ENCODE assay signal across 8 cellular contexts in genomic region chr17:15828727-15829314, GRCh38.
A peak's percentile ranks its signal among the peaks of the same experiment; 100 is the strongest.
DNase-seq lines count a peak whose midpoint lies in the region; ATAC-seq and TF ChIP-seq lines count a peak whose summit lies in the region.
"Not testable (repeated sequence)": the region's sequence is repeated elsewhere in the genome, so short reads cannot be mapped to it uniquely, and the experiment has no call there.

No MANE protein-coding gene starts in this region.

- not testable (repeated sequence) for H3F3A ChIP-seq in GM23338 (replicated peaks; ENCODE audit: low read depth)

- H3K4me1 ChIP-seq in GM23338 (ENCODE audit: insufficient read depth); esophagus muscularis mucosa: not testable (repeated sequence)

- H4K20me1 ChIP-seq in GM23338 (replicated peaks; ENCODE audit: insufficient read depth), result not testable (repeated sequence)

- not testable (repeated sequence) for TF ChIP-seq EP300 in esophagus muscularis mucosa (IDR thresholded peaks at IDR 0.05)

- intact Hi-C loops in CD4-positive, alpha-beta T cell (cut with DNase I, micrococcal nuclease), result loop anchor here (1.0 kb wide), 1 partner anchor 169 kb away; no protein-coding TSS in a partner anchor
- intact Hi-C loops in esophagus muscularis mucosa (cut with DNase I), result loop anchor here (2.0 kb wide), 1 partner anchor 170 kb away; the partner anchor contains the start of genes TTC19 and ZSWIM7

- not testable (repeated sequence) for H3K36me3 Mint-ChIP-seq in CD4-positive, alpha-beta T cell (ENCODE audit: low read depth); GM23338 (ENCODE audit: low read depth)

- not testable (repeated sequence) for H3K27me3 Mint-ChIP-seq in CD4-positive, alpha-beta T cell; GM23338 (ENCODE audit: insufficient read depth, low read depth, poor library complexity)

- not testable (repeated sequence) for H3K27ac Mint-ChIP-seq in CD4-positive, alpha-beta T cell; GM23338

- TF ChIP-seq POLR2A in esophagus muscularis mucosa (IDR thresholded peaks at IDR 0.05; ENCODE audit: low read depth), result not testable (repeated sequence)

- peak; percentile 47 to 77 (median 61) for DNase-seq in CD4-positive, alpha-beta T cell
- DNase-seq in GM23338 (ENCODE audit: low spot score) (peak; percentile 68), NCI-H146 treated with DMSO at 0.1 percent for 48 hours (lab: John Stamatoyannopoulos, UW; ENCODE audit: unreplicated experiment) (peak; percentile 14), SKM-1 (lab: John Stamatoyannopoulos, UW; ENCODE audit: unreplicated experiment) (peak; percentile 45), midbrain (lab: John Stamatoyannopoulos, UW) (peak; percentile 82)
- peak; percentile 33 to 52 for DNase-seq in activated T-helper 1 cell treated with anti-CD3 and anti-CD28 coated beads, Interleukin-2, amount 50 U/mL, for 16 hours (ENCODE audit: low read depth in 1 of 2, low spot score in 1 of 2)
- DNase-seq in esophagus muscularis mucosa (ENCODE audit: extremely low spot score), result not testable (repeated sequence)
- peak; percentile 52 for DNase-seq in stimulated activated CD8-positive, alpha-beta memory T cell treated with anti-CD3 and anti-CD28 coated beads, Interleukin-12 subunit alpha, Interleukin-12 subunit beta, amount 100 ng/mL, for 1 hour (ENCODE audit: low read depth)

- not testable (repeated sequence) for H3K9me3 Mint-ChIP-seq in CD4-positive, alpha-beta T cell; GM23338

- 8% methylated on average over 10 of the region's 10 CpGs for WGBS in esophagus muscularis mucosa

- POLR2A ChIA-PET in CD4-positive, alpha-beta T cell (lab: Charles Lee), result not testable (repeated sequence)

- H3K27ac ChIP-seq in CD4-positive, alpha-beta T cell (ENCODE audit: low read depth, low read length); GM23338 (ENCODE audit: low read depth); esophagus muscularis mucosa (replicated peaks in 1 of 4): not testable (repeated sequence)

- not testable (repeated sequence) for H3K36me3 ChIP-seq in GM23338 (ENCODE audit: insufficient read depth); esophagus muscularis mucosa

- H3K79me2 ChIP-seq in GM23338 (replicated peaks; ENCODE audit: insufficient read depth), result not testable (repeated sequence)

- H3K4me3 ChIP-seq in GM23338, result not testable (repeated sequence)
- H3K4me3 ChIP-seq in esophagus muscularis mucosa, result peak overlapping the region in 1 of 4 donors; percentile 22

- peak; percentile 68 for TF ChIP-seq CTCF in CD4-positive, alpha-beta T cell (IDR thresholded peaks at IDR 0.05)
- TF ChIP-seq CTCF in GM23338 (conservative IDR thresholded peaks at IDR 0.05; ENCODE audit: low read depth in 2 of 2) (peak; percentile 84 to 89), esophagus muscularis mucosa (IDR thresholded peaks at IDR 0.05) (peak; percentile 71 to 95 (median 77))

- CTCF ChIA-PET in CD4-positive, alpha-beta T cell (lab: Charles Lee), result interaction anchor here (1.3 kb wide), 1 partner anchor 171 kb away, joined by 7 read pairs; the partner anchor contains the start of genes TTC19 and ZSWIM7

- 0 out of 2 replicates have a peak overlapping the region, but pooled peaks have one; percentile 80 for H2AFZ ChIP-seq in GM23338

- H3K9me3 ChIP-seq in CD4-positive, alpha-beta T cell (ENCODE audit: control insufficient read depth, low read length); esophagus muscularis mucosa: not testable (repeated sequence)

- peaks cover 12% of the 10 kb centered on the region for H3K4me1 Mint-ChIP-seq in CD4-positive, alpha-beta T cell (ENCODE audit: low read depth)
- not testable (repeated sequence) for H3K4me1 Mint-ChIP-seq in GM23338

- not testable (repeated sequence) for H3K4me3 Mint-ChIP-seq in CD4-positive, alpha-beta T cell; GM23338

- peak; percentile 92 for ATAC-seq in CD4-positive, alpha-beta T cell (ENCODE audit: poor library complexity)
- ATAC-seq in GM23338, result peak; percentile 100

- H3K27me3 ChIP-seq in CD4-positive, alpha-beta T cell (ENCODE audit: control insufficient read depth, insufficient read depth, low read length); GM23338 (ENCODE audit: insufficient read depth); esophagus muscularis mucosa: not testable (repeated sequence)

- not testable (repeated sequence) for H3K9me2 ChIP-seq in GM23338 (ENCODE audit: insufficient read depth)

- H3K4me2 ChIP-seq in GM23338, result not testable (repeated sequence)
